10 cellular contexts compared by ENCODE assay signal in the genomic region with DNA sequence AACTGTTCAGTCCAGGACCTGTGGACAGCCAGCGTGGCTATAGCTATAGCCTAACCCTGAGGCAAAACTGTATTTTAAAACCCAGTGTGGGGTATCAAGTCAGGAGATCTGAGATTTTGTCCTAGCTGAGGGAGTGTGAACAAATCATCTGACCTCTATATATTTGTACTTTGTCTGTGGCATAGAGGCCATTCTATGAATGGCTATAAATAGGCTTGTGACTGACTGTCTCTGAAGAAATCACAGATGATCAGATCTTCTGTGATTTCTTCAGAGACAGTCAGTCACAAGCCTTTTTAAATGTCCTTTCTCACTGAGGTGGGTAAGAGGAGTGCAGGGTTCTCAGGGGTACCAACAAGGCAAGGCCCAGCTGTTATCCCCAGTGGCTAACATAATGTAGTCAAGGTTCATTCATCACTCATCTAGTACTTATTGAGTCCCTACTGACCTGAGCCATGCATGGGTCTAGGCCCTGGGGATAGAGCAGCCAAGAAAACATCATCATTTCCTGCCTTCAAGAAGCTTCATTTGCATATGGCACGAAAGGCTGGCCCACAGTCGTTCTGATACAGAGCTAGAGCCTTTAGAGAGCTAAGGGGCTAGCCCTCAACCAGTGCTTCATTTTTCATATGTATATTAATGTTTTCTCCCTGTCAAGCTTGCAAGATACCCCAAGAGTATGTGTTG. TPM values are rescaled to one million over a fixed set of nuclear protein-coding genes. Genes with fewer than 3 reads are reported as not detected.
A peak's percentile ranks its signal among the peaks of the same experiment; 100 is the strongest.
DNase-seq lines count a peak whose midpoint lies in the region; ATAC-seq lines count a peak whose summit lies in the region.
"Had no signal": no experiment of that assay in that cellular context is flagged by ENCODE, and none has a peak within 500 bp of the region (broad histone marks: within the 10 kb centered on the region; RNA-seq: fewer than 3 reads in every experiment).

No MANE protein-coding gene starts in this region.

- H3K27me3 Mint-ChIP-seq in stimulated activated naive CD8-positive, alpha-beta T cell treated with anti-CD3 and anti-CD28 coated beads, Interleukin-15, amount 100 ng/mL, for 72 hours, result no peaks in the 10 kb centered on the region

- no peak for DNase-seq in stimulated activated naive CD8-positive, alpha-beta T cell treated with anti-CD3 and anti-CD28 coated beads, Interleukin-15, amount 100 ng/mL, for 72 hours
- no peak for DNase-seq in stimulated activated naive CD8-positive, alpha-beta T cell treated with anti-CD3 and anti-CD28 coated beads, Interleukin-15, Interleukin-2, amounts not matched to agents 100 U/mL and 50 U/mL, for 24 hours
- DNase-seq in M059J (ENCODE audit: low read depth) (peak; percentile 49), OCI-M2 (lab: John Stamatoyannopoulos, UW; ENCODE audit: unreplicated experiment) (no peak), NCI-H1105 treated with DMSO at 0.1 percent for 48 hours (lab: John Stamatoyannopoulos, UW) (no peak), activated T-cell treated with anti-CD3 and anti-CD28 coated beads for 4 hours (no peak)
- DNase-seq: NCI-H526, WERI-Rb-1 had no signal

- peaks cover 8% of the 10 kb centered on the region for H3K4me1 Mint-ChIP-seq in stimulated activated naive CD8-positive, alpha-beta T cell treated with anti-CD3 and anti-CD28 coated beads, Interleukin-15, amount 100 ng/mL, for 72 hours

- ATAC-seq in stimulated activated naive CD8-positive, alpha-beta T cell treated with anti-CD3 and anti-CD28 coated beads, Interleukin-15, amount 100 ng/mL, for 72 hours, result peak; percentile 33
- no peak for ATAC-seq in stimulated activated naive CD8-positive, alpha-beta T cell treated with anti-CD3 and anti-CD28 coated beads, Interleukin-15, Interleukin-2, amounts not matched to agents 100 U/mL and 50 U/mL, for 24 hours
- ATAC-seq in HG02763 (IDR thresholded peaks at IDR 0.05; ENCODE audit: unreplicated experiment), result peak; percentile 75
- no peak for ATAC-seq in esophagus mucosa

- H3K4me3 Mint-ChIP-seq in stimulated activated naive CD8-positive, alpha-beta T cell treated with anti-CD3 and anti-CD28 coated beads, Interleukin-15, amount 100 ng/mL, for 72 hours, result no peak overlapping the region

- no peak overlapping the region for H3K27ac Mint-ChIP-seq in stimulated activated naive CD8-positive, alpha-beta T cell treated with anti-CD3 and anti-CD28 coated beads, Interleukin-15, amount 100 ng/mL, for 72 hours

- no peaks in the 10 kb centered on the region for H3K9me3 Mint-ChIP-seq in stimulated activated naive CD8-positive, alpha-beta T cell treated with anti-CD3 and anti-CD28 coated beads, Interleukin-15, amount 100 ng/mL, for 72 hours

RNA-seq across cellular contexts. Expression of gene TIPARP, which starts 53.3 kb away (rescaled TPM):
- total RNA-seq in M059J (2014; rRNA removed; shearing (Covaris generic)), result 89.0 and 110 TPM in 2 replicates
- 34.4 TPM for total RNA-seq in esophagus mucosa

Comparison
In these comparisons a context has a peak if more than half of its experiments do, and no peak if none do; other contexts are left out.
1. ATAC-seq: peak in stimulated activated naive CD8-positive, alpha-beta T cell treated with anti-CD3 and anti-CD28 coated beads, Interleukin-15, amount 100 ng/mL, for 72 hours (single experiment) and HG02763 (single experiment); none in stimulated activated naive CD8-positive, alpha-beta T cell treated with anti-CD3 and anti-CD28 coated beads, Interleukin-15, Interleukin-2, amounts not matched to agents 100 U/mL and 50 U/mL, for 24 hours (single experiment) and esophagus mucosa (single experiment).